ENCODE assay signal across 10 cellular contexts in the genomic region with DNA sequence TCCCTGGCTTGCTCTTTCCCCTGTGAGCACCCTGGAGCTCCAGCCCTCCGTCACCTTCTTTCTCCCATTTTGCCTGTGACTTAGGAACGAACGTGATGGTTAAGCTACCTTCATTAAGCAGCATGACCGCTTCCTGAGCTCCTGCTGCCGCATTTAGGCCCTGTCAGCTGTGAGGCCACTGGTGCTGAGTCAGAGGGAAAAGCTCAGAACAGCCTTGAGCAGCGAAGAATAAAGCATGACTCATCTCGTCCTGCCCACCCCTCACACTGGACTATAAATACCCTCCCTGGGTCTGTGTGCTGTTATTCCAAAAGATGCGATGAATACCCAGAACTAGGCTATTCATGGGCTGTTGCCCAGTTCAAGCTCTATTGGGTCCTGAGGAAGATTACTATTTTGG. TPM values are rescaled to one million over a fixed set of nuclear protein-coding genes. Genes with fewer than 3 reads are reported as not detected.
DNase-seq lines count a peak whose midpoint lies in the region; ATAC-seq and TF ChIP-seq lines count a peak whose summit lies in the region.
"Not testable (repeated sequence)": the region's sequence is repeated elsewhere in the genome, so short reads cannot be mapped to it uniquely, and the experiment has no call there.
"Had no signal": no experiment of that assay in that cellular context is flagged by ENCODE, and none has a peak within 500 bp of the region (broad histone marks: within the 10 kb centered on the region; RNA-seq: fewer than 3 reads in every experiment).

No MANE protein-coding gene starts in this region.

- not testable (repeated sequence) for H3K4me2 ChIP-seq in IMR-90 (ENCODE audit: low read depth, low read length)

- TF ChIP-seq EP300 in gastroesophageal sphincter (IDR thresholded peaks at IDR 0.05) = not testable (repeated sequence)

- not testable (repeated sequence) for H3K9me3 ChIP-seq in IMR-90 (ENCODE audit: control insufficient read depth, insufficient read depth, low read length); gastroesophageal sphincter

- DNase-seq in IMR-90; stimulated activated effector memory CD8-positive, alpha-beta T cell treated with anti-CD3 and anti-CD28 coated beads, Interleukin-12 subunit alpha, Interleukin-12 subunit beta, amount 100 ng/mL, for 72 hours (ENCODE audit: low spot score in 2 of 2): not testable (repeated sequence)

- not testable (repeated sequence) for H3K56ac ChIP-seq in IMR-90 (ENCODE audit: extremely low read depth, insufficient read depth, low read length)

- H3K79me1 ChIP-seq in IMR-90 (ENCODE audit: low read depth in 1 of 2, low read length in 2 of 2) = not testable (repeated sequence)

- H3K9me3 Mint-ChIP-seq in stimulated activated effector memory CD8-positive, alpha-beta T cell treated with anti-CD3 and anti-CD28 coated beads, Interleukin-12 subunit alpha, Interleukin-12 subunit beta, amount 100 ng/mL, for 72 hours = not testable (repeated sequence)

- not testable (repeated sequence) for TF ChIP-seq RAD21 in IMR-90 (IDR thresholded peaks at IDR 0.05; ENCODE audit: low read length)

- in situ Hi-C loops in IMR-90 (cut with MboI; ENCODE audit: low sequenced_read_pairs) = not testable (repeated sequence)

- not testable (repeated sequence) for H3K18ac ChIP-seq in IMR-90 (ENCODE audit: low read depth, low read length)

- TF ChIP-seq POLR2A in IMR-90 (IDR thresholded peaks at IDR 0.05; ENCODE audit: low read depth, low read length); gastroesophageal sphincter (IDR thresholded peaks at IDR 0.05): not testable (repeated sequence)

- not testable (repeated sequence) for H3K36me3 ChIP-seq in IMR-90 (ENCODE audit: control insufficient read depth, insufficient read depth, low read length); gastroesophageal sphincter

- H2AK9ac ChIP-seq in IMR-90 (replicated peaks; ENCODE audit: low read depth, low read length, poor library complexity) = not testable (repeated sequence)

- ATAC-seq in GM18520 (IDR thresholded peaks at IDR 0.05; ENCODE audit: unreplicated experiment) (peak; percentile 55), GM19463 (IDR thresholded peaks at IDR 0.05; ENCODE audit: unreplicated experiment) (peak; percentile 97), GM21737 (IDR thresholded peaks at IDR 0.05; ENCODE audit: unreplicated experiment) (peak; percentile 83), HG02870 (IDR thresholded peaks at IDR 0.05; ENCODE audit: unreplicated experiment) (peak; percentile 98), HG03139 (IDR thresholded peaks at IDR 0.05; ENCODE audit: unreplicated experiment) (peak; percentile 84), IMR-90 (ENCODE audit: low read depth) (peak; percentile 95), gastroesophageal sphincter (peak; percentile 81)
- peak; percentile 70 for ATAC-seq in stimulated activated effector memory CD8-positive, alpha-beta T cell treated with anti-CD3 and anti-CD28 coated beads, Interleukin-12 subunit alpha, Interleukin-12 subunit beta, amount 100 ng/mL, for 72 hours

- not testable (repeated sequence) for H3K14ac ChIP-seq in IMR-90 (replicated peaks; ENCODE audit: low read depth, low read length)

- H3K9ac ChIP-seq in IMR-90 (ENCODE audit: low read depth, low read length) = not testable (repeated sequence)

- WGBS in IMR-90 (ENCODE audit: extremely low coverage in 2 of 2, insufficient read length in 1 of 2), 2 experiments = no CpG with 5 or more reads among the region's 8 CpGs
- WGBS in gastroesophageal sphincter (ENCODE audit: low coverage in 1 of 2), 2 donors = no CpG with 5 or more reads among the region's 8 CpGs

- not testable (repeated sequence) for H3K27ac ChIP-seq in IMR-90 (ENCODE audit: insufficient read depth, low read length); gastroesophageal sphincter

- not testable (repeated sequence) for H3K27ac Mint-ChIP-seq in stimulated activated effector memory CD8-positive, alpha-beta T cell treated with anti-CD3 and anti-CD28 coated beads, Interleukin-12 subunit alpha, Interleukin-12 subunit beta, amount 100 ng/mL, for 72 hours

- not testable (repeated sequence) for H4K8ac ChIP-seq in IMR-90 (ENCODE audit: low read depth in 2 of 2, low read length in 2 of 2)

- intact Hi-C loops in IMR-90 (cut with micrococcal nuclease) = not testable (repeated sequence)

- POLR2A ChIA-PET in IMR-90 (lab: Charles Lee; ENCODE audit: unreplicated experiment) = not testable (repeated sequence)

- dilution Hi-C loops in IMR-90 (cut with HindIII; ENCODE audit: low sequenced_read_pairs, unreplicated experiment) = not testable (repeated sequence)

- not testable (repeated sequence) for H3K4me3 ChIP-seq in IMR-90 (ENCODE audit: insufficient read depth, low read depth, low read length); gastroesophageal sphincter

- H3K4me1 ChIP-seq in IMR-90 (ENCODE audit: control insufficient read depth, insufficient read depth, low read length); gastroesophageal sphincter: not testable (repeated sequence)

- not testable (repeated sequence) for H4K5ac ChIP-seq in IMR-90 (ENCODE audit: low read depth, low read length)

- H2BK20ac ChIP-seq in IMR-90 (ENCODE audit: low read depth, low read length) = not testable (repeated sequence)

- not testable (repeated sequence) for H4K91ac ChIP-seq in IMR-90 (ENCODE audit: insufficient read depth, low read depth, low read length)

- TF ChIP-seq CTCF in IMR-90 (conservative IDR thresholded peaks at IDR 0.05; ENCODE audit: low read depth, low read length); gastroesophageal sphincter (IDR thresholded peaks at IDR 0.05): not testable (repeated sequence)

- not testable (repeated sequence) for H3K27me3 ChIP-seq in IMR-90 (ENCODE audit: control insufficient read depth, insufficient read depth, low read length); gastroesophageal sphincter

- not testable (repeated sequence) for H3K9me1 ChIP-seq in IMR-90 (ENCODE audit: insufficient read depth, low read length)

- not testable (repeated sequence) for H3K4ac ChIP-seq in IMR-90 (ENCODE audit: low read depth, low read length)

- not testable (repeated sequence) for H2AK5ac ChIP-seq in IMR-90 (ENCODE audit: low read depth, low read length)

- not testable (repeated sequence) for H2BK5ac ChIP-seq in IMR-90 (ENCODE audit: low read depth, low read length, poor library complexity, severe bottlenecking)

- not testable (repeated sequence) for H3K36me3 Mint-ChIP-seq in stimulated activated effector memory CD8-positive, alpha-beta T cell treated with anti-CD3 and anti-CD28 coated beads, Interleukin-12 subunit alpha, Interleukin-12 subunit beta, amount 100 ng/mL, for 72 hours

- CTCF ChIA-PET in IMR-90 (lab: Yijun Ruan, JAX) = not testable (repeated sequence)

- not testable (repeated sequence) for H2BK15ac ChIP-seq in IMR-90 (ENCODE audit: low read depth, low read length)

- not testable (repeated sequence) for H3K4me1 Mint-ChIP-seq in stimulated activated effector memory CD8-positive, alpha-beta T cell treated with anti-CD3 and anti-CD28 coated beads, Interleukin-12 subunit alpha, Interleukin-12 subunit beta, amount 100 ng/mL, for 72 hours

- not testable (repeated sequence) for H3K4me3 Mint-ChIP-seq in stimulated activated effector memory CD8-positive, alpha-beta T cell treated with anti-CD3 and anti-CD28 coated beads, Interleukin-12 subunit alpha, Interleukin-12 subunit beta, amount 100 ng/mL, for 72 hours

- not testable (repeated sequence) for H3K23ac ChIP-seq in IMR-90 (ENCODE audit: low read depth, low read length)

- H2AFZ ChIP-seq in IMR-90 (replicated peaks; ENCODE audit: low read length, poor library complexity) = not testable (repeated sequence)

- not testable (repeated sequence) for H4K20me1 ChIP-seq in IMR-90 (ENCODE audit: insufficient read depth, low read length)

- not testable (repeated sequence) for BruUV-seq in IMR-90 (replicated peaks; lab: Mats Ljungman, UMichigan)

- H2BK120ac ChIP-seq in IMR-90 (ENCODE audit: low read depth, low read length) = not testable (repeated sequence)

RNA-seq across cellular contexts. Expression of a gene that starts 7.3 kb away (rescaled TPM):
- 4.4 and 12.7 TPM in 2 replicates for total RNA-seq in IMR-90 (2012; rRNA removed)
- 0.44 and 0.99 TPM in 2 replicates for polyA plus RNA-seq in IMR-90 (2012; rRNA removed)
- polyA plus RNA-seq in IMR-90 (2012; cell fraction: cytosol; rRNA removed) = 1.6 and 2.0 TPM in 2 replicates
- polyA plus RNA-seq in IMR-90 (2012; cell fraction: nucleus; rRNA removed; ENCODE audit: low replicate concordance) = 4.4 and 16.1 TPM in 2 replicates
- total RNA-seq in gastroesophageal sphincter = 1 to 10 TPM; 2.6 to 5.4 (median 3.6) TPM
- total RNA-seq: activated B cell treated with CpG ODN at 0.5 μM for 24 hours had no signal
- polyA plus RNA-seq: keratinocyte had no signal
